Comparison of ENCODE assay signal across 8 cellular contexts in the genomic region with DNA sequence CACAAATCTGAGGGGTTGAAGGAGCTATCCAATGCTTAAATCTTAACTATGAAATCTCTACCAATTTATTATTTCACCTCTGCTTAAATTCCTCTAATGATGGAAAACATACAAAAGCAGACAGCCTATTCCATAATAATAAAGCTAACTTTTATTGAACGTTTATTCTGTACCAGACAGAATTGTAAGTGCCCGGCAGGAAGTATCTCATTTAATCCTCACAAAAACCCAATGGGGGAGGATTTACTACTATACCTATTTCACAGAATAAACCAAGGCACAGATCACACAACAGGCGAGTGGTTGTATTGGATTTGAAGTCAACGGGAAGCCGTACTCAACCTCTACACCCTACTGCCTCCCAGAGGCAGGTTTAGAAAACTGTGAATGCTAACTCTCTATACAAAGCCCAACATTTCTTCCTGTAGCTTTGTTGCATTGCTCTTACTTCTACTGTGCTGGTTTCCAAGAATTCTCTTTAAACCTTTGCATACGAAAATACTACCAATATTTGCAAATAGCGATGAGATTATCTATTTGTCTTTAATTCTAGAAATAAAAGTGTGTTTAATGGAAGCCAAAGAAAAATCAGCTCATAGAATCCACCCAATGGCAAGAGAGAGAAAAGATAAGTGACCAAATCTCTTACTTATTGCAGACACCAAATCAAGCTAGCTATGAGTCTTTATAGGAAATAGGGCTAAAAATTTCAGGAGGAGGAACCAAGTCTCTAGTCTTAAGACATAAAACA. TPM values are rescaled to one million over a fixed set of nuclear protein-coding genes. Genes with fewer than 3 reads are reported as not detected.
A peak's percentile ranks its signal among the peaks of the same experiment; 100 is the strongest.
DNase-seq lines count a peak whose midpoint lies in the region; ATAC-seq and TF ChIP-seq lines count a peak whose summit lies in the region.

No MANE protein-coding gene starts in this region.

- H3K9me3 Mint-ChIP-seq in CD8-positive, alpha-beta T cell, result no peaks in the 10 kb centered on the region
- H3K9me3 Mint-ChIP-seq in activated T-cell treated with anti-CD3 and anti-CD28 coated beads, Interleukin-2, amount 50 U/mL, for 72 hours, result no peaks in the 10 kb centered on the region

- CTCF ChIA-PET in CD8-positive, alpha-beta T cell (lab: Charles Lee), result interaction anchor here (0.6 to 2.4 kb wide), 35 partner anchors 8 to 455 kb away, joined by 3 to 29 read pairs (median 4); a partner anchor contains a TSS

- peak; percentile 91 for ATAC-seq in CD8-positive, alpha-beta T cell
- peak; percentile 95 for ATAC-seq in GM18858 (IDR thresholded peaks at IDR 0.05; ENCODE audit: unreplicated experiment)
- peak; percentile 91 for ATAC-seq in HG03066 (IDR thresholded peaks at IDR 0.05; ENCODE audit: low read depth, unreplicated experiment)
- peak; percentile 78 to 82 for ATAC-seq in activated T-cell treated with anti-CD3 and anti-CD28 coated beads, Interleukin-2, amount 50 U/mL, for 72 hours (replicated peaks in 1 of 2)

- POLR2A ChIA-PET in CD8-positive, alpha-beta T cell (lab: Charles Lee), result interaction anchor here (0.9 kb wide), 1 partner anchor 11 kb away, joined by 3 read pairs; no protein-coding TSS in a partner anchor

- no peak overlapping the region for H3K27ac ChIP-seq in CD8-positive, alpha-beta T cell (ENCODE audit: low read depth, low read length)

- no peaks in the 10 kb centered on the region for H3K4me1 Mint-ChIP-seq in CD8-positive, alpha-beta T cell (ENCODE audit: low read depth)
- no peaks in the 10 kb centered on the region for H3K4me1 Mint-ChIP-seq in activated T-cell treated with anti-CD3 and anti-CD28 coated beads, Interleukin-2, amount 50 U/mL, for 72 hours (ENCODE audit: low read depth)

- no peak overlapping the region for H3K4me3 Mint-ChIP-seq in CD8-positive, alpha-beta T cell
- no peak overlapping the region for H3K4me3 Mint-ChIP-seq in activated T-cell treated with anti-CD3 and anti-CD28 coated beads, Interleukin-2, amount 50 U/mL, for 72 hours

- H3K4me3 ChIP-seq in CD8-positive, alpha-beta T cell (ENCODE audit: low read depth, low read length), result no peak overlapping the region

- no peaks in the 10 kb centered on the region for H3K36me3 Mint-ChIP-seq in CD8-positive, alpha-beta T cell
- H3K36me3 Mint-ChIP-seq in activated T-cell treated with anti-CD3 and anti-CD28 coated beads, Interleukin-2, amount 50 U/mL, for 72 hours (ENCODE audit: insufficient read depth in 2 of 2), result no peaks in the 10 kb centered on the region

- H3K36me3 ChIP-seq in CD8-positive, alpha-beta T cell (ENCODE audit: insufficient read depth, low read length), result no peaks in the 10 kb centered on the region

- no peaks in the 10 kb centered on the region for H3K27me3 ChIP-seq in CD8-positive, alpha-beta T cell (ENCODE audit: insufficient read depth, low read length)

- H3K4me1 ChIP-seq in CD8-positive, alpha-beta T cell (ENCODE audit: insufficient read depth, low read length), result no peaks in the 10 kb centered on the region

- peak; percentile 79 for TF ChIP-seq CTCF in CD8-positive, alpha-beta T cell (IDR thresholded peaks at IDR 0.05)

- H3K27me3 Mint-ChIP-seq in CD8-positive, alpha-beta T cell (ENCODE audit: low read depth), result peaks cover 6% of the 10 kb centered on the region
- no peaks in the 10 kb centered on the region for H3K27me3 Mint-ChIP-seq in activated T-cell treated with anti-CD3 and anti-CD28 coated beads, Interleukin-2, amount 50 U/mL, for 72 hours (ENCODE audit: low read depth)

- H3K9me3 ChIP-seq in CD8-positive, alpha-beta T cell (ENCODE audit: low read length), result no peaks in the 10 kb centered on the region

- intact Hi-C loops in CD8-positive, alpha-beta T cell (cut with DNase I, micrococcal nuclease), result loop anchor here (1.0 to 10.0 kb wide), 10 partner anchors 55 to 596 kb away; no protein-coding TSS in a partner anchor

- DNase-seq in CD8-positive, alpha-beta T cell, result peak in 4 of 7 experiments; percentile 2 to 31 (median 28)
- DNase-seq in NCI-H526 treated with DMSO at 0.1 percent for 48 hours (lab: John Stamatoyannopoulos, UW), result peak; percentile 2
- peak; percentile 14 to 41 for DNase-seq in activated T-cell treated with anti-CD3 and anti-CD28 coated beads, Interleukin-2, amount 50 U/mL, for 72 hours
- peak; percentile 12 for DNase-seq in globus pallidus (ENCODE audit: low spot score)
- peak; percentile 13 for DNase-seq in pulmonary artery endothelial cell (ENCODE audit: low read depth, low spot score)
- no peak for DNase-seq in ecto neural progenitor cell (ENCODE audit: low spot score)

- no peak overlapping the region for H3K27ac Mint-ChIP-seq in CD8-positive, alpha-beta T cell
- no peak overlapping the region for H3K27ac Mint-ChIP-seq in activated T-cell treated with anti-CD3 and anti-CD28 coated beads, Interleukin-2, amount 50 U/mL, for 72 hours

RNA-seq across cellular contexts. Expression of a gene that starts 33.5 kb away (rescaled TPM):
- not detected for total RNA-seq in CD8-positive, alpha-beta T cell
- not detected for total RNA-seq in activated T-cell treated with anti-CD3 and anti-CD28 coated beads, Interleukin-2, amount 50 U/mL, for 72 hours
- 1.5 and 4.0 TPM in 2 replicates for total RNA-seq in pulmonary artery endothelial cell

RNA-seq across cellular contexts. Expression of a gene that starts 48.2 kb away (rescaled TPM):
- total RNA-seq in CD8-positive, alpha-beta T cell, result not detected
- under 1 TPM in 1 of 2 donors, not detected in 1; 0.02 TPM for total RNA-seq in activated T-cell treated with anti-CD3 and anti-CD28 coated beads, Interleukin-2, amount 50 U/mL, for 72 hours
- 0.11 and 0.20 TPM in 2 replicates for total RNA-seq in pulmonary artery endothelial cell
